ENCODE assay signal across 15 cellular contexts in genomic region chr2:120383191-120383590, GRCh38. TPM values are rescaled to one million over a fixed set of nuclear protein-coding genes. Genes with fewer than 3 reads are reported as not detected.
"Had no signal": no experiment of that assay in that cellular context is flagged by ENCODE, and none has a peak within 500 bp of the region (broad histone marks: within the 10 kb centered on the region; RNA-seq: fewer than 3 reads in every experiment).

No MANE protein-coding gene starts in this region.

- ATAC-seq: esophagus mucosa; left colon; mucosa of descending colon; naive thymus-derived CD8-positive, alpha-beta T cell; upper lobe of right lung had no signal

- H3K27me3 ChIP-seq: ovary, right atrium auricular region, tibial nerve, upper lobe of right lung, vagina had no signal

- DNase-seq: effector memory CD4-positive, alpha-beta T cell; left colon; mucosa of descending colon; ovary; small intestine; stimulated activated CD4-positive, alpha-beta T cell treated with anti-CD3 and anti-CD28 coated beads, Interleukin-2, amount 100 ng/mL, for 48 hours; stimulated activated naive CD4-positive, alpha-beta T cell treated with Interleukin-2 at 50 U/mL for 16 hours; upper lobe of right lung had no signal

- H3K27ac ChIP-seq: ovary, right atrium auricular region, tibial nerve, upper lobe of right lung, vagina had no signal

- H3K36me3 ChIP-seq: ovary, right atrium auricular region, tibial nerve, upper lobe of right lung, vagina had no signal

- H3K9me3 ChIP-seq: mucosa of descending colon, ovary, right atrium auricular region, tibial nerve, upper lobe of right lung, vagina had no signal

- H3K4me3 ChIP-seq: mucosa of descending colon, ovary, right atrium auricular region, tibial nerve, upper lobe of right lung, vagina had no signal

- H3K4me1 ChIP-seq: right atrium auricular region, tibial nerve, upper lobe of right lung, vagina had no signal

RNA-seq across cellular contexts. Expression of gene INHBB, which starts 37.3 kb away (rescaled TPM):
- total RNA-seq: fibroblast of lung; naive thymus-derived CD8-positive, alpha-beta T cell had no signal
- polyA plus RNA-seq: naive thymus-derived CD8-positive, alpha-beta T cell; neural cell had no signal
